ENCODE assay signal across 8 cellular contexts in genomic region chr17:60720763-60721531, GRCh38. TPM values are rescaled to one million over a fixed set of nuclear protein-coding genes. Genes with fewer than 3 reads are reported as not detected.
A peak's percentile ranks its signal among the peaks of the same experiment; 100 is the strongest.
DNase-seq lines count a peak whose midpoint lies in the region; ATAC-seq and TF ChIP-seq lines count a peak whose summit lies in the region.

No MANE protein-coding gene starts in this region.

- ATAC-seq in activated T-helper 17 cell treated with anti-CD3 and anti-CD28 coated beads, Interleukin-2, amount 50 U/mL, for 72 hours (replicated peaks), result peak; percentile 45
- no peak for ATAC-seq in HG03159 (IDR thresholded peaks at IDR 0.05; ENCODE audit: unreplicated experiment)
- ATAC-seq in HG02610 (IDR thresholded peaks at IDR 0.05; ENCODE audit: unreplicated experiment), result no peak

- H3K4me1 ChIP-seq in DOHH2 (ENCODE audit: control insufficient read depth, low read length), result peaks cover 11% of the 10 kb centered on the region

- DNase-seq in HT1080 (ENCODE audit: low read depth), result peak; percentile 47
- DNase-seq in NOMO-1 (lab: John Stamatoyannopoulos, UW; ENCODE audit: unreplicated experiment in 2 of 2), result peak; percentile 37 to 58
- DNase-seq in glutamatergic neuron, result peak; percentile 19
- DNase-seq in progenitor cell of endocrine pancreas (ENCODE audit: low spot score, unreplicated experiment), result peak; percentile 20

- no peaks in the 10 kb centered on the region for H3F3A ChIP-seq in DOHH2 (ENCODE audit: control insufficient read depth, insufficient read depth)

- no peaks in the 10 kb centered on the region for H3K36me3 Mint-ChIP-seq in activated T-helper 17 cell treated with anti-CD3 and anti-CD28 coated beads, Interleukin-2, amount 50 U/mL, for 72 hours (ENCODE audit: low read depth)
- no peaks in the 10 kb centered on the region for H3K36me3 Mint-ChIP-seq in glutamatergic neuron (ENCODE audit: unreplicated experiment)
- H3K36me3 Mint-ChIP-seq in progenitor cell of endocrine pancreas (ENCODE audit: insufficient read depth), result peaks cover 1% of the 10 kb centered on the region

- H3K27ac Mint-ChIP-seq in activated T-helper 17 cell treated with anti-CD3 and anti-CD28 coated beads, Interleukin-2, amount 50 U/mL, for 72 hours, result no peak overlapping the region
- H3K27ac Mint-ChIP-seq in glutamatergic neuron (ENCODE audit: unreplicated experiment), result no peak overlapping the region
- H3K27ac Mint-ChIP-seq in progenitor cell of endocrine pancreas, result no peak overlapping the region

- H3K4me2 ChIP-seq in DOHH2 (ENCODE audit: low read length), result no peak overlapping the region

- H3K4me1 Mint-ChIP-seq in activated T-helper 17 cell treated with anti-CD3 and anti-CD28 coated beads, Interleukin-2, amount 50 U/mL, for 72 hours, result no peaks in the 10 kb centered on the region
- no peaks in the 10 kb centered on the region for H3K4me1 Mint-ChIP-seq in glutamatergic neuron (ENCODE audit: low read depth, unreplicated experiment)
- H3K4me1 Mint-ChIP-seq in progenitor cell of endocrine pancreas (ENCODE audit: low read depth), result no peaks in the 10 kb centered on the region

- H3K9me2 ChIP-seq in DOHH2 (replicated peaks; ENCODE audit: control insufficient read depth, low read length), result no peaks in the 10 kb centered on the region

- no peaks in the 10 kb centered on the region for H3K9me3 Mint-ChIP-seq in activated T-helper 17 cell treated with anti-CD3 and anti-CD28 coated beads, Interleukin-2, amount 50 U/mL, for 72 hours
- H3K9me3 Mint-ChIP-seq in glutamatergic neuron (ENCODE audit: unreplicated experiment), result no peaks in the 10 kb centered on the region
- no peaks in the 10 kb centered on the region for H3K9me3 Mint-ChIP-seq in progenitor cell of endocrine pancreas (ENCODE audit: low read depth)

- H3K9me3 ChIP-seq in DOHH2 (ENCODE audit: control insufficient read depth, insufficient read depth, low read length), result no peaks in the 10 kb centered on the region

- no peaks in the 10 kb centered on the region for H3K79me2 ChIP-seq in DOHH2 (ENCODE audit: control insufficient read depth, low read length)

- no peak overlapping the region for H3K27ac ChIP-seq in DOHH2 (ENCODE audit: low read depth, low read length)

- H3K36me3 ChIP-seq in DOHH2 (ENCODE audit: control insufficient read depth, low read length), result no peaks in the 10 kb centered on the region

- no peak overlapping the region for H3K4me3 Mint-ChIP-seq in activated T-helper 17 cell treated with anti-CD3 and anti-CD28 coated beads, Interleukin-2, amount 50 U/mL, for 72 hours
- H3K4me3 Mint-ChIP-seq in glutamatergic neuron (ENCODE audit: unreplicated experiment) (no peak overlapping the region), progenitor cell of endocrine pancreas (ENCODE audit: low read depth) (no peak overlapping the region)

- no peaks in the 10 kb centered on the region for H3K27me3 ChIP-seq in DOHH2 (ENCODE audit: control insufficient read depth, low read length)

- H3K4me3 ChIP-seq in DOHH2 (ENCODE audit: low read length), result no peak overlapping the region

- no peaks in the 10 kb centered on the region for H3K27me3 Mint-ChIP-seq in activated T-helper 17 cell treated with anti-CD3 and anti-CD28 coated beads, Interleukin-2, amount 50 U/mL, for 72 hours
- H3K27me3 Mint-ChIP-seq in glutamatergic neuron (ENCODE audit: unreplicated experiment), result no peaks in the 10 kb centered on the region
- no peaks in the 10 kb centered on the region for H3K27me3 Mint-ChIP-seq in progenitor cell of endocrine pancreas

- no peaks in the 10 kb centered on the region for H4K20me1 ChIP-seq in DOHH2 (ENCODE audit: control insufficient read depth, insufficient read depth, low read depth, low read length)

- TF ChIP-seq CTCF in DOHH2 (IDR thresholded peaks at IDR 0.05; ENCODE audit: low read depth, low read length, poor library complexity, severe bottlenecking) (peak; percentile 95), glutamatergic neuron (IDR thresholded peaks at IDR 0.05; ENCODE audit: partially characterized antibody, unreplicated experiment) (peak; percentile 90), progenitor cell of endocrine pancreas (IDR thresholded peaks at IDR 0.05; ENCODE audit: unreplicated experiment) (peak; percentile 92)

RNA-seq across cellular contexts. Expression of gene BCAS3, which starts 43.3 kb away (rescaled TPM):
- 2.3 and 8.0 TPM in 2 replicates for total RNA-seq in HT1080 (2014; rRNA removed; shearing (Covaris generic))
- 3.8 and 4.0 TPM in 2 replicates for polyA plus RNA-seq in HT1080 (2015; cell fraction: cytosol; rRNA removed)
- 6.8 and 10.5 TPM in 2 replicates for polyA plus RNA-seq in HT1080 (2015; cell fraction: nucleus; rRNA removed)
- 10 to 100 TPM; 11.6 to 15.0 TPM for total RNA-seq in activated T-helper 17 cell treated with anti-CD3 and anti-CD28 coated beads, Interleukin-2, amount 50 U/mL, for 72 hours
- 44.8 TPM for total RNA-seq in glutamatergic neuron (ENCODE audit: unreplicated experiment)
- total RNA-seq in progenitor cell of endocrine pancreas, result 36.1 and 36.6 TPM in 2 replicates
